ENCODE assay signal across 1 cellular context in genomic region chr14:34229140-34229539, GRCh38.
TF ChIP-seq lines count a peak whose summit lies in the region.

No MANE protein-coding gene starts in this region.

TF ChIP-seq in GM12878, 131 proteins besides CTCF, POLR2A, EP300 and RAD21 (continued from another document):
- TF ChIP-seq, protein P1, sequence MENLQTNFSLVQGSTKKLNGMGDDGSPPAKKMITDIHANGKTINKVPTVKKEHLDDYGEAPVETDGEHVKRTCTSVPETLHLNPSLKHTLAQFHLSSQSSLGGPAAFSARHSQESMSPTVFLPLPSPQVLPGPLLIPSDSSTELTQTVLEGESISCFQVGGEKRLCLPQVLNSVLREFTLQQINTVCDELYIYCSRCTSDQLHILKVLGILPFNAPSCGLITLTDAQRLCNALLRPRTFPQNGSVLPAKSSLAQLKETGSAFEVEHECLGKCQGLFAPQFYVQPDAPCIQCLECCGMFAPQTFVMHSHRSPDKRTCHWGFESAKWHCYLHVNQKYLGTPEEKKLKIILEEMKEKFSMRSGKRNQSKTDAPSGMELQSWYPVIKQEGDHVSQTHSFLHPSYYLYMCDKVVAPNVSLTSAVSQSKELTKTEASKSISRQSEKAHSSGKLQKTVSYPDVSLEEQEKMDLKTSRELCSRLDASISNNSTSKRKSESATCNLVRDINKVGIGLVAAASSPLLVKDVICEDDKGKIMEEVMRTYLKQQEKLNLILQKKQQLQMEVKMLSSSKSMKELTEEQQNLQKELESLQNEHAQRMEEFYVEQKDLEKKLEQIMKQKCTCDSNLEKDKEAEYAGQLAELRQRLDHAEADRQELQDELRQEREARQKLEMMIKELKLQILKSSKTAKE (IDR thresholded peaks at IDR 0.05; ENCODE audit: low read depth, poor library complexity, severe bottlenecking) = peak; percentile 71
- TF ChIP-seq, protein P2, sequence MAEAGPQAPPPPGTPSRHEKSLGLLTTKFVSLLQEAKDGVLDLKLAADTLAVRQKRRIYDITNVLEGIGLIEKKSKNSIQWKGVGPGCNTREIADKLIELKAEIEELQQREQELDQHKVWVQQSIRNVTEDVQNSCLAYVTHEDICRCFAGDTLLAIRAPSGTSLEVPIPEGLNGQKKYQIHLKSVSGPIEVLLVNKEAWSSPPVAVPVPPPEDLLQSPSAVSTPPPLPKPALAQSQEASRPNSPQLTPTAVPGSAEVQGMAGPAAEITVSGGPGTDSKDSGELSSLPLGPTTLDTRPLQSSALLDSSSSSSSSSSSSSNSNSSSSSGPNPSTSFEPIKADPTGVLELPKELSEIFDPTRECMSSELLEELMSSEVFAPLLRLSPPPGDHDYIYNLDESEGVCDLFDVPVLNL (IDR thresholded peaks at IDR 0.05; ENCODE audit: low read depth, low read length) = no peak
- no peak for TF ChIP-seq TCF3 (IDR thresholded peaks at IDR 0.05; ENCODE audit: borderline replicate concordance, insufficient read depth, low read depth, low read length)
- TF ChIP-seq ZNF274 (IDR thresholded peaks at IDR 0.05; ENCODE audit: insufficient read depth, insufficient read length) = no peak
- no peak for TF ChIP-seq EGR1 (IDR thresholded peaks at IDR 0.05; ENCODE audit: borderline replicate concordance in 1 of 2, low read depth in 2 of 2, low read length in 2 of 2)
TF ChIP-seq in GM12878: peak in this region for 4.
